In genomic region chr12:133130038-133130807, GRCh38 we compare ENCODE assay signal across 1 cellular context.
A peak's percentile ranks its signal among the peaks of the same experiment; 100 is the strongest.
TF ChIP-seq lines count a peak whose summit lies in the region.

TSS of gene ZNF10 (plus strand) at chr12:133130627. CDS start at chr12:133144493, 13,866 bp downstream.
TSS of gene ZNF891 (minus strand) at chr12:133130274. CDS start at chr12:133121918, 8,356 bp downstream.

TF ChIP-seq in GM12878, 131 proteins besides CTCF, POLR2A, EP300 and RAD21 (continued from another document and continues in another):
- TF ChIP-seq ZBTB40 (IDR thresholded peaks at IDR 0.05; ENCODE audit: borderline replicate concordance) = no peak
- TF ChIP-seq LARP7 (IDR thresholded peaks at IDR 0.05) = peak; percentile 76
- TF ChIP-seq GABPA (IDR thresholded peaks at IDR 0.05; ENCODE audit: low read depth) = no peak
- no peak for TF ChIP-seq BCL3 (IDR thresholded peaks at IDR 0.05; ENCODE audit: borderline replicate concordance, insufficient read depth, low read depth, low read length, poor library complexity, severe bottlenecking)
- no peak for TF ChIP-seq RELB (IDR thresholded peaks at IDR 0.05; ENCODE audit: low read depth)
- no peak for TF ChIP-seq KDM1A (IDR thresholded peaks at IDR 0.05; ENCODE audit: borderline replicate concordance)
- no peak for TF ChIP-seq ZBTB11 (CRISPR knock-in tag; IDR thresholded peaks at IDR 0.05)
- TF ChIP-seq MTA3 (IDR thresholded peaks at IDR 0.05; ENCODE audit: borderline replicate concordance, low read length) = no peak
- no peak for TF ChIP-seq RAD51 (IDR thresholded peaks at IDR 0.05)
- no peak for TF ChIP-seq WRNIP1 (IDR thresholded peaks at IDR 0.05; ENCODE audit: borderline replicate concordance, low read depth, low read length)
- TF ChIP-seq NKRF (conservative IDR thresholded peaks at IDR 0.05) = peak; percentile 29; the same call in 1 of the 2 replicates
- TF ChIP-seq FOXK2 (IDR thresholded peaks at IDR 0.05) = no peak
- no peak for TF ChIP-seq E4F1 (IDR thresholded peaks at IDR 0.05; ENCODE audit: borderline replicate concordance, partially characterized antibody)
- peak; percentile 62 for TF ChIP-seq SP1 (IDR thresholded peaks at IDR 0.05; ENCODE audit: low read depth, low read length)
- TF ChIP-seq CREM (IDR thresholded peaks at IDR 0.05; ENCODE audit: low read depth) = peak; percentile 85
- TF ChIP-seq MLLT1 (IDR thresholded peaks at IDR 0.05) = no peak
- TF ChIP-seq SKIL (IDR thresholded peaks at IDR 0.05; ENCODE audit: low read depth, poor library complexity, severe bottlenecking) = no peak
- TF ChIP-seq RUNX3 (IDR thresholded peaks at IDR 0.05; ENCODE audit: low read length) = peak; percentile 21
- 0 out of 2 replicates have a peak, but pooled peaks have one; percentile 16 for TF ChIP-seq CBX5 (IDR thresholded peaks at IDR 0.05; ENCODE audit: low read depth)
- TF ChIP-seq REST (IDR thresholded peaks at IDR 0.05; ENCODE audit: low read depth, low read length) = no peak
- TF ChIP-seq TAF1 (IDR thresholded peaks at IDR 0.05; ENCODE audit: borderline replicate concordance, low read depth, low read length) = peak; percentile 45; the same call in 1 of the 2 replicates
- TF ChIP-seq HCFC1 (IDR thresholded peaks at IDR 0.05; ENCODE audit: low read length) = peak; percentile 89
- peak; percentile 73 to 86 for TF ChIP-seq BHLHE40 (IDR thresholded peaks at IDR 0.05; ENCODE audit: borderline replicate concordance in 1 of 2, low read depth in 2 of 2, low read length in 1 of 2)
- TF ChIP-seq USF2 (IDR thresholded peaks at IDR 0.05; ENCODE audit: borderline replicate concordance, low read depth, low read length) = no peak
- no peak for TF ChIP-seq IRF3 (IDR thresholded peaks at IDR 0.05)
